1 cellular context compared by ENCODE assay signal in the genomic region with DNA sequence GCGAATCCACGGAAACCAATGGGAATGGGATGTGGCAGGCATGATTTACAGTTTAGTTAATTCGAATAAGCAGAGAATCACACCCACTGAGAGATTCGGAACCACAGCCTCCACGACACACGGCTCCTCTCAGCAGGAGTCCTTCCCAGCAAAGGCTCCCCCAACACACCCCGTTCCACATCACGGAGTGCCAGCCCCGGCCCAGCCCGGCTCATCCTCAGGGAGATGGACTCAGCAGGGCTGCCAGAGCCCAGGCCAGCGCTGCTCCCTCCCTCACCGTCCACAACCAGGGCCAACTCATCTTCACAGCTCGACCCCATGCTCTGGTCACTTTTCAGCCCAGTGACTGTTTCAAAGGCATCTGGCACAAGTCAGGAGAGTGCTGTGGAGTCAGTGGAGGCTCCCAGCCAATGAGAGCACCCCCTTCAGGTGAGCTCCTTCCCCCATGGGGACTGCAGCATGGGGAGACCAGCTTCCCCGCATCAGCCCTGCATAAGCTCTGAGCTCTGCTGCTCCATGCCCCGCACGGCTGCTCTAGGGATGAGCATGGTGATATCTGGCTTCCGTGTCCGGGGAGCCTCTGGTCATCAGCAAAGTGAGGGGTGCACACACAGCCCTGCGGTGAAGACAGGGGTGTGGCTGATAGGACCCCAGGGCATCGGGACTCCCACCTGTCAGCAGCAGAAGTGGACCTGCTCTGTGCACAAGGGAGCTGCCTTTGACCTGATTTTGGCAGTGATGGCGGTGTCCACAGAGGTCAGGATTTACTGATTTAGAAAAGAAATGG.
TF ChIP-seq lines count a peak whose summit lies in the region.

No MANE protein-coding gene starts in this region.

TF ChIP-seq in H1, 55 proteins besides CTCF, POLR2A, EP300 and RAD21 (continued from another document):
- TF ChIP-seq TBP (IDR thresholded peaks at IDR 0.05; ENCODE audit: low read depth, low read length) (no peak), NRF1 (IDR thresholded peaks at IDR 0.05; ENCODE audit: low read depth, low read length) (no peak), GABPA (IDR thresholded peaks at IDR 0.05; ENCODE audit: borderline replicate concordance, insufficient read depth, low read length) (no peak), HDAC2 (IDR thresholded peaks at IDR 0.05; ENCODE audit: borderline replicate concordance in 1 of 2, low read depth in 2 of 2, low read length in 2 of 2) (no peak), EZH2 (IDR thresholded peaks at IDR 0.05; ENCODE audit: low read depth, low read length, severe bottlenecking) (no peak), CHD1 (IDR thresholded peaks at IDR 0.05; ENCODE audit: low read depth, low read length) (no peak), MAFK (IDR thresholded peaks at IDR 0.05; ENCODE audit: low read depth, low read length) (no peak), MAX (IDR thresholded peaks at IDR 0.05) (no peak), CREB1 (IDR thresholded peaks at IDR 0.05) (no peak), FOSL1 (IDR thresholded peaks at IDR 0.05; ENCODE audit: insufficient read depth, low read depth, low read length) (no peak), SAP30 (IDR thresholded peaks at IDR 0.05; ENCODE audit: insufficient read depth, insufficient replicate concordance, low read length) (no peak), RXRA (IDR thresholded peaks at IDR 0.05; ENCODE audit: insufficient read depth, low read depth, low read length) (no peak), SIRT6 (IDR thresholded peaks at IDR 0.05; ENCODE audit: low read length) (no peak), ZNF274 (IDR thresholded peaks at IDR 0.05; ENCODE audit: borderline replicate concordance, extremely low read depth, low read length) (no peak), NANOG (IDR thresholded peaks at IDR 0.05; ENCODE audit: insufficient read depth, low read depth, low read length, poor library complexity, severe bottlenecking) (no peak), SP4 (IDR thresholded peaks at IDR 0.05; ENCODE audit: low read length) (no peak)
- TF ChIP-seq, protein P1, sequence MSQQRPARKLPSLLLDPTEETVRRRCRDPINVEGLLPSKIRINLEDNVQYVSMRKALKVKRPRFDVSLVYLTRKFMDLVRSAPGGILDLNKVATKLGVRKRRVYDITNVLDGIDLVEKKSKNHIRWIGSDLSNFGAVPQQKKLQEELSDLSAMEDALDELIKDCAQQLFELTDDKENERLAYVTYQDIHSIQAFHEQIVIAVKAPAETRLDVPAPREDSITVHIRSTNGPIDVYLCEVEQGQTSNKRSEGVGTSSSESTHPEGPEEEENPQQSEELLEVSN (IDR thresholded peaks at IDR 0.05) = no peak
